14 cellular contexts compared by ENCODE assay signal in genomic region chr16:89482087-89482823, GRCh38. TPM values are rescaled to one million over a fixed set of nuclear protein-coding genes. Genes with fewer than 3 reads are reported as not detected.
DNase-seq lines count a peak whose midpoint lies in the region; ATAC-seq, FAIRE-seq and TF ChIP-seq lines count a peak whose summit lies in the region.
"Had no signal": no experiment of that assay in that cellular context is flagged by ENCODE, and none has a peak within 500 bp of the region (broad histone marks: within the 10 kb centered on the region; RNA-seq: fewer than 3 reads in every experiment).

No MANE protein-coding gene starts in this region.

- H3K4me3 ChIP-seq in HepG2 (replicated peaks in 1 of 3; ENCODE audit: insufficient read depth in 1 of 3, low read depth in 2 of 3, low read length in 3 of 3) (no peak overlapping the region), transverse colon (peak overlapping the region in 1 of 4 donors; percentile 13)
- H3K4me3 ChIP-seq: right lobe of liver had no signal

- BruUV-seq in HepG2 (replicated peaks; lab: Mats Ljungman, UMichigan) = no TSS peak

- peak overlapping the region; percentile 86 for H3K4me3 Mint-ChIP-seq in activated naive CD4-positive, alpha-beta T cell treated with anti-CD3 and anti-CD28 coated beads, Interleukin-2, amount 50 U/mL, for 24 hours
- peak overlapping the region; percentile 38 for H3K4me3 Mint-ChIP-seq in activated T-helper 2 cell treated with anti-CD3 and anti-CD28 coated beads, Interferon-gamma antibody, Interleukin-2, Interleukin-4, amounts not matched to agents 10 μg/mL and 5 μg/mL and 100 μg/mL, durations not matched to agents 14 hours and 24 hours and 36 hours (ENCODE audit: low read depth)

- POLR2A ChIA-PET in HepG2 (lab: Yijun Ruan, JAX) = no interaction called here

- no peak overlapping the region for H3K27ac ChIP-seq in HepG2 (ENCODE audit: extremely low read length, insufficient read depth, low read length)
- H3K27ac ChIP-seq in transverse colon = peak overlapping the region; percentile 84 to 85 (median 84)
- H3K27ac ChIP-seq: right lobe of liver had no signal

- H3K4me1 ChIP-seq in HepG2 (ENCODE audit: insufficient read depth, low read length) = peaks cover 93% of the 10 kb centered on the region
- peaks cover 61 to 89% (median 78%) of the 10 kb centered on the region in 4 donors for H3K4me1 ChIP-seq in transverse colon

- H3K9me3 ChIP-seq in HepG2 (ENCODE audit: low read length) (no peaks in the 10 kb centered on the region), transverse colon (no peaks in the 10 kb centered on the region)
- H3K9me3 ChIP-seq: right lobe of liver had no signal

- DNase-seq in activated naive CD4-positive, alpha-beta T cell treated with anti-CD3 and anti-CD28 coated beads, Interleukin-2, amount 50 U/mL, for 16 hours = no peak
- DNase-seq in activated T-helper 2 cell treated with anti-CD3 and anti-CD28 coated beads, Interferon-gamma antibody, Interleukin-2, Interleukin-4, amounts not matched to agents 10 μg/mL and 5 μg/mL and 100 μg/mL, durations not matched to agents 14 hours and 24 hours and 36 hours (ENCODE audit: low spot score) = no peak
- DNase-seq in HepG2 (ENCODE audit: low spot score) = no peak
- peak; percentile 45 for DNase-seq in transverse colon
- no peak for DNase-seq in GM13976 (ENCODE audit: low spot score)
- DNase-seq in G401 (ENCODE audit: low spot score) = no peak
- DNase-seq in NK-92 treated with Interleukin-12 subunit alpha and Interleukin-12 subunit beta, amount 100 ng/mL, for 24 hours (lab: John Stamatoyannopoulos, UW) = no peak
- DNase-seq: C1 segment of cervical spinal cord; effector CD8-positive, alpha-beta T cell; NCI-H146; right lobe of liver; RPMI8226 had no signal

- H3K9me3 Mint-ChIP-seq in activated naive CD4-positive, alpha-beta T cell treated with anti-CD3 and anti-CD28 coated beads, Interleukin-2, amount 50 U/mL, for 24 hours = no peaks in the 10 kb centered on the region
- H3K9me3 Mint-ChIP-seq in activated T-helper 2 cell treated with anti-CD3 and anti-CD28 coated beads, Interferon-gamma antibody, Interleukin-2, Interleukin-4, amounts not matched to agents 10 μg/mL and 5 μg/mL and 100 μg/mL, durations not matched to agents 14 hours and 24 hours and 36 hours = no peaks in the 10 kb centered on the region

- peak overlapping the region; percentile 91 for H3K27ac Mint-ChIP-seq in activated naive CD4-positive, alpha-beta T cell treated with anti-CD3 and anti-CD28 coated beads, Interleukin-2, amount 50 U/mL, for 24 hours
- peak overlapping the region; percentile 14 for H3K27ac Mint-ChIP-seq in activated T-helper 2 cell treated with anti-CD3 and anti-CD28 coated beads, Interferon-gamma antibody, Interleukin-2, Interleukin-4, amounts not matched to agents 10 μg/mL and 5 μg/mL and 100 μg/mL, durations not matched to agents 14 hours and 24 hours and 36 hours

- no peak for TF ChIP-seq EP300 in HepG2 (IDR thresholded peaks at IDR 0.05; ENCODE audit: low read depth in 2 of 2, low read length in 2 of 2)
- no peak for TF ChIP-seq EP300 in HepG2 (CRISPR knock-in tag; IDR thresholded peaks at IDR 0.05; ENCODE audit: borderline replicate concordance)
- TF ChIP-seq EP300 in transverse colon (IDR thresholded peaks at IDR 0.05; ENCODE audit: low read depth) = no peak

- peaks cover 92% of the 10 kb centered on the region for H4K20me1 ChIP-seq in HepG2 (ENCODE audit: insufficient read depth, low read length)

- H3K9ac ChIP-seq in HepG2 (ENCODE audit: insufficient read depth, low read depth, low read length) = no peak overlapping the region

- CTCF ChIA-PET in HepG2 (lab: Yijun Ruan, JAX; ENCODE audit: low intra/inter-chr PET ratio, low total read pairs) = no interaction called here

- no peaks in the 10 kb centered on the region for H3K27me3 Mint-ChIP-seq in activated naive CD4-positive, alpha-beta T cell treated with anti-CD3 and anti-CD28 coated beads, Interleukin-2, amount 50 U/mL, for 24 hours
- no peaks in the 10 kb centered on the region for H3K27me3 Mint-ChIP-seq in activated T-helper 2 cell treated with anti-CD3 and anti-CD28 coated beads, Interferon-gamma antibody, Interleukin-2, Interleukin-4, amounts not matched to agents 10 μg/mL and 5 μg/mL and 100 μg/mL, durations not matched to agents 14 hours and 24 hours and 36 hours (ENCODE audit: low read depth)

- no peak for FAIRE-seq in HepG2 (lab: Jason Lieb, UNC)
- FAIRE-seq: islet of Langerhans had no signal

- TF ChIP-seq POLR2A in HepG2 (IDR thresholded peaks at IDR 0.05; ENCODE audit: insufficient read depth in 1 of 2, low read depth in 2 of 2, low read length in 2 of 2) (no peak), transverse colon (IDR thresholded peaks at IDR 0.05) (no peak)

- no peak for TF ChIP-seq CTCF in HepG2 (CRISPR knock-in tag; IDR thresholded peaks at IDR 0.05)
- TF ChIP-seq CTCF in transverse colon (IDR thresholded peaks at IDR 0.05) = no peak
- no peak for TF ChIP-seq CTCF in GM13976 (IDR thresholded peaks at IDR 0.05; ENCODE audit: borderline replicate concordance, control extremely low read depth, extremely low read depth, insufficient read depth, missing control alignments)

- WGBS in HepG2 (ENCODE audit: low lambda C conversion rate) = 87% methylated on average over 14 of the region's 14 CpGs
- 35 to 38% methylated on average over 7 to 14 of the region's 14 CpGs for WGBS in transverse colon (ENCODE audit: low coverage in 1 of 2), 2 donors

- no peak overlapping the region for H2AFZ ChIP-seq in HepG2 (ENCODE audit: low read length)

- intact Hi-C loops in activated T-helper 2 cell treated with anti-CD3 and anti-CD28 coated beads, Interferon-gamma antibody, Interleukin-2, Interleukin-4, amounts not matched to agents 10 μg/mL and 5 μg/mL and 100 μg/mL, durations not matched to agents 14 hours and 24 hours and 36 hours (cut with micrococcal nuclease) = no loop called here
- intact Hi-C loops in HepG2 (cut with micrococcal nuclease; ENCODE audit: unreplicated experiment) = no loop called here
- intact Hi-C loops in transverse colon (cut with DNase I; ENCODE audit: low total_unique reads) = loop anchor here (10.0 kb wide), 1 partner anchor 147 kb away; no protein-coding TSS in a partner anchor

- peaks cover 6 to 32% of the 10 kb centered on the region in 2 experiments; a peak in 4 of 5 replicates for H3K36me3 ChIP-seq in HepG2 (replicated peaks in 1 of 2; ENCODE audit: control insufficient read depth in 1 of 2, insufficient read depth in 2 of 2, low read length in 2 of 2)
- no peaks in the 10 kb centered on the region for H3K36me3 ChIP-seq in transverse colon
- H3K36me3 ChIP-seq: right lobe of liver had no signal

- no peak overlapping the region for H3K4me2 ChIP-seq in HepG2 (ENCODE audit: low read depth, low read length)

- no peaks in the 10 kb centered on the region for H3K27me3 ChIP-seq in HepG2 (ENCODE audit: control insufficient read depth in 1 of 2, insufficient read depth in 2 of 2, low read length in 2 of 2)
- no peaks in the 10 kb centered on the region for H3K27me3 ChIP-seq in transverse colon
- H3K27me3 ChIP-seq: right lobe of liver had no signal

- in situ Hi-C loops in HepG2 (cut with HindIII; ENCODE audit: extremely low pct_ligation_motif_present, low pct_unique_long_range_greater_than_20kb) = no loop called here
- in situ Hi-C loops in transverse colon (cut with MboI; ENCODE audit: low pct_ligation_motif_present in 1 of 4, low pct_unique_long_range_greater_than_20kb in 1 of 4, low sequenced_read_pairs in 3 of 4) = loop anchor here in 1 of 4 donors (10.0 kb wide), 1 partner anchor 67 kb away; no protein-coding TSS in a partner anchor
- in situ Hi-C loops in GM13976 (cut with MboI; ENCODE audit: low sequenced_read_pairs, unreplicated experiment) = loop anchor here (10.0 kb wide), 2 partner anchors 57 to 147 kb away; no protein-coding TSS in a partner anchor
- in situ Hi-C loops in G401 (cut with HindIII; ENCODE audit: low sequenced_read_pairs) = no loop called here

- no peak for TF ChIP-seq RAD21 in HepG2 (CRISPR knock-in tag; IDR thresholded peaks at IDR 0.05)

- peaks cover 13% of the 10 kb centered on the region for H3K36me3 Mint-ChIP-seq in activated naive CD4-positive, alpha-beta T cell treated with anti-CD3 and anti-CD28 coated beads, Interleukin-2, amount 50 U/mL, for 24 hours
- peaks cover 40% of the 10 kb centered on the region for H3K36me3 Mint-ChIP-seq in activated T-helper 2 cell treated with anti-CD3 and anti-CD28 coated beads, Interferon-gamma antibody, Interleukin-2, Interleukin-4, amounts not matched to agents 10 μg/mL and 5 μg/mL and 100 μg/mL, durations not matched to agents 14 hours and 24 hours and 36 hours (ENCODE audit: low read depth)

- H3K79me2 ChIP-seq in HepG2 (ENCODE audit: insufficient read depth, low read length) = peaks cover 91% of the 10 kb centered on the region

- ATAC-seq in HepG2 = no peak

- peaks cover 94% of the 10 kb centered on the region for H3K4me1 Mint-ChIP-seq in activated naive CD4-positive, alpha-beta T cell treated with anti-CD3 and anti-CD28 coated beads, Interleukin-2, amount 50 U/mL, for 24 hours
- H3K4me1 Mint-ChIP-seq in activated T-helper 2 cell treated with anti-CD3 and anti-CD28 coated beads, Interferon-gamma antibody, Interleukin-2, Interleukin-4, amounts not matched to agents 10 μg/mL and 5 μg/mL and 100 μg/mL, durations not matched to agents 14 hours and 24 hours and 36 hours (ENCODE audit: low read depth) = peaks cover 75% of the 10 kb centered on the region

RNA-seq across cellular contexts. Expression of gene ANKRD11, which starts 8.1 kb away (rescaled TPM):
- 142 and 144 TPM in 2 replicates for total RNA-seq in activated T-helper 2 cell treated with anti-CD3 and anti-CD28 coated beads, Interferon-gamma antibody, Interleukin-2, Interleukin-4, amounts not matched to agents 10 μg/mL and 5 μg/mL and 100 μg/mL, durations not matched to agents 14 hours and 24 hours and 36 hours
- total RNA-seq in HepG2 (2016; rRNA removed; fragmentation: Illumina TruSeq; extraction: Trizol) (21.4 and 24.4 TPM in 2 replicates), transverse colon (100 to 1,000 TPM; 109 to 281 (median 142) TPM)
- total RNA-seq in HepG2 (2016; cell fraction: cytosol; rRNA removed; fragmentation: Illumina TruSeq; extraction: Trizol; ENCODE audit: low read depth) = 54.2 and 55.2 TPM in 2 replicates
- 17.9 and 22.3 TPM in 2 replicates for total RNA-seq in HepG2 (2016; cell fraction: insoluble cytoplasmic fraction; rRNA removed; fragmentation: Illumina TruSeq; extraction: Trizol)
- 22.4 and 27.0 TPM in 2 replicates for total RNA-seq in HepG2 (2016; cell fraction: membrane; rRNA removed; fragmentation: Illumina TruSeq; extraction: Trizol)
- total RNA-seq in HepG2 (2016; cell fraction: nucleus; rRNA removed; fragmentation: Illumina TruSeq; extraction: Trizol) = 48.5 and 63.5 TPM in 2 replicates
- 38.4 and 42.3 TPM in 2 replicates for polyA plus RNA-seq in HepG2 (2011; rRNA removed)
- 31.1 and 36.3 TPM in 2 replicates for polyA plus RNA-seq in HepG2 (2011; cell fraction: cytosol; rRNA removed)
- 155 and 191 TPM in 2 replicates for polyA plus RNA-seq in HepG2 (2011; cell fraction: nucleus; rRNA removed)
- 78.6 and 89.8 TPM in 2 replicates for polyA plus RNA-seq in HepG2 (2012)
- 10.6 and 13.9 TPM in 2 replicates for polyA plus RNA-seq in HepG2 (2016; cell fraction: cytosol; fragmentation: Illumina TruSeq; extraction: Trizol; ENCODE audit: low read depth)
- 35.2 and 50.6 TPM in 2 replicates for polyA plus RNA-seq in HepG2 (2016; cell fraction: insoluble cytoplasmic fraction; fragmentation: Illumina TruSeq; extraction: Trizol; ENCODE audit: low read depth)
- polyA plus RNA-seq in HepG2 (2016; cell fraction: membrane; fragmentation: Illumina TruSeq; extraction: Trizol; ENCODE audit: low read depth) = 29.5 and 30.6 TPM in 2 replicates
- 190 and 216 TPM in 2 replicates for polyA plus RNA-seq in HepG2 (2016; cell fraction: nucleus; fragmentation: Illumina TruSeq; extraction: Trizol; ENCODE audit: insufficient read depth, low read depth)
- polyA minus RNA-seq in HepG2 (2011; rRNA and poly(A)+ RNA removed; ENCODE audit: low replicate concordance) = 38.6 and 64.5 TPM in 2 replicates
- polyA minus RNA-seq in HepG2 (2011; cell fraction: cytosol; rRNA and poly(A)+ RNA removed) = 32.5 and 37.0 TPM in 2 replicates
- 104 and 109 TPM in 2 replicates for polyA minus RNA-seq in HepG2 (2011; cell fraction: nucleus; rRNA and poly(A)+ RNA removed)
- total RNA-seq in G401 (2014; rRNA removed; shearing (Covaris generic)) = 42.6 and 55.3 TPM in 2 replicates

RNA-seq across cellular contexts. Expression of gene SPG7, which starts 25.9 kb away (rescaled TPM):
- total RNA-seq in activated T-helper 2 cell treated with anti-CD3 and anti-CD28 coated beads, Interferon-gamma antibody, Interleukin-2, Interleukin-4, amounts not matched to agents 10 μg/mL and 5 μg/mL and 100 μg/mL, durations not matched to agents 14 hours and 24 hours and 36 hours = 115 and 125 TPM in 2 replicates
- total RNA-seq in HepG2 (2016; rRNA removed; fragmentation: Illumina TruSeq; extraction: Trizol) (63.9 and 136 TPM in 2 replicates), transverse colon (100 to 1,000 TPM; 168 to 408 (median 285) TPM)
- total RNA-seq in HepG2 (2016; cell fraction: cytosol; rRNA removed; fragmentation: Illumina TruSeq; extraction: Trizol; ENCODE audit: low read depth) = 47.1 and 47.6 TPM in 2 replicates
- total RNA-seq in HepG2 (2016; cell fraction: insoluble cytoplasmic fraction; rRNA removed; fragmentation: Illumina TruSeq; extraction: Trizol) = 54.6 and 131 TPM in 2 replicates
- 46.3 and 47.0 TPM in 2 replicates for total RNA-seq in HepG2 (2016; cell fraction: membrane; rRNA removed; fragmentation: Illumina TruSeq; extraction: Trizol)
- 148 and 166 TPM in 2 replicates for total RNA-seq in HepG2 (2016; cell fraction: nucleus; rRNA removed; fragmentation: Illumina TruSeq; extraction: Trizol)
- polyA plus RNA-seq in HepG2 (2011; rRNA removed) = 66.0 and 77.5 TPM in 2 replicates
- 41.6 and 46.2 TPM in 2 replicates for polyA plus RNA-seq in HepG2 (2011; cell fraction: cytosol; rRNA removed)
- 327 and 378 TPM in 2 replicates for polyA plus RNA-seq in HepG2 (2011; cell fraction: nucleus; rRNA removed)
- 69.0 and 72.2 TPM in 2 replicates for polyA plus RNA-seq in HepG2 (2012)
- polyA plus RNA-seq in HepG2 (2016; cell fraction: cytosol; fragmentation: Illumina TruSeq; extraction: Trizol; ENCODE audit: low read depth) = 8.2 and 9.5 TPM in 2 replicates
- 43.3 and 56.0 TPM in 2 replicates for polyA plus RNA-seq in HepG2 (2016; cell fraction: insoluble cytoplasmic fraction; fragmentation: Illumina TruSeq; extraction: Trizol; ENCODE audit: low read depth)
- polyA plus RNA-seq in HepG2 (2016; cell fraction: membrane; fragmentation: Illumina TruSeq; extraction: Trizol; ENCODE audit: low read depth) = 16.9 and 17.6 TPM in 2 replicates
- polyA plus RNA-seq in HepG2 (2016; cell fraction: nucleus; fragmentation: Illumina TruSeq; extraction: Trizol; ENCODE audit: insufficient read depth, low read depth) = 304 and 336 TPM in 2 replicates
- polyA minus RNA-seq in HepG2 (2011; rRNA and poly(A)+ RNA removed; ENCODE audit: low replicate concordance) = 76.1 and 106 TPM in 2 replicates
- polyA minus RNA-seq in HepG2 (2011; cell fraction: cytosol; rRNA and poly(A)+ RNA removed) = 59.0 and 61.6 TPM in 2 replicates
- polyA minus RNA-seq in HepG2 (2011; cell fraction: nucleus; rRNA and poly(A)+ RNA removed) = 140 and 143 TPM in 2 replicates
- 117 and 125 TPM in 2 replicates for total RNA-seq in G401 (2014; rRNA removed; shearing (Covaris generic))
